2 cellular contexts compared by ENCODE assay signal in genomic region chr17:40352779-40353394, GRCh38.
TF ChIP-seq lines count a peak whose summit lies in the region.

No MANE protein-coding gene starts in this region.

TF ChIP-seq in HCT116, 20 proteins besides CTCF, POLR2A, EP300 and RAD21:
- no peak for TF ChIP-seq POLR2AphosphoS5 (IDR thresholded peaks at IDR 0.05; ENCODE audit: low read depth, low read length)
- no peak for TF ChIP-seq EZH2phosphoT487 (IDR thresholded peaks at IDR 0.05; ENCODE audit: borderline replicate concordance)
- TF ChIP-seq ATF3 (IDR thresholded peaks at IDR 0.05), result no peak
TF ChIP-seq in HCT116: peak in this region for 0.

TF ChIP-seq in GM12878, 131 proteins besides CTCF, POLR2A, EP300 and RAD21:
- TF ChIP-seq ZBTB11 (CRISPR knock-in tag; IDR thresholded peaks at IDR 0.05) (no peak), SPI1 (IDR thresholded peaks at IDR 0.05; ENCODE audit: borderline replicate concordance, insufficient read depth, low read depth, low read length) (peak; percentile 2; the same call in 1 of the 2 replicates)
